In genomic region chr5:170628028-170628427, GRCh38 we compare ENCODE assay signal across 16 cellular contexts.
DNase-seq lines count a peak whose midpoint lies in the region; ATAC-seq and TF ChIP-seq lines count a peak whose summit lies in the region.
"Had no signal": no experiment of that assay in that cellular context is flagged by ENCODE, and none has a peak within 500 bp of the region (broad histone marks: within the 10 kb centered on the region; RNA-seq: fewer than 3 reads in every experiment).

No MANE protein-coding gene starts in this region.

- peaks cover 45% of the 10 kb centered on the region for H3K27me3 Mint-ChIP-seq in T-helper 17 cell

- no peak overlapping the region for H3K4ac ChIP-seq in mesendoderm (ENCODE audit: low read depth, low read length)

- no peak overlapping the region for H4K8ac ChIP-seq in mesendoderm (ENCODE audit: low read depth, low read length)

- H3K4me1 ChIP-seq in heart left ventricle (peaks cover 0 to 24% (median 7%) of the 10 kb centered on the region in 12 donors), mesendoderm (ENCODE audit: control insufficient read depth, low read depth, low read length) (no peaks in the 10 kb centered on the region)

- DNase-seq in cardiac septum (ENCODE audit: low spot score) = peak; percentile 49
- no peak for DNase-seq in heart left ventricle
- peak; percentile 44 for DNase-seq in mesendoderm
- DNase-seq in sciatic nerve (ENCODE audit: low spot score) = peak; percentile 12
- no peak for DNase-seq in T-helper 17 cell
- no peak for DNase-seq in NCI-H146 (lab: John Stamatoyannopoulos, UW)
- DNase-seq in COR-L47 (lab: John Stamatoyannopoulos, UW) = no peak
- DNase-seq: CD8-positive, alpha-beta T cell; DMS 273 treated with DMSO at 0.1 percent for 48 hours; DMS53; DND-41; EL; H9 had no signal

- no peak overlapping the region for H3K27ac ChIP-seq in heart left ventricle
- no peak overlapping the region for H3K27ac ChIP-seq in mesendoderm (ENCODE audit: low read depth, low read length)
- H3K27ac ChIP-seq: BLaER1 treated with 17β-estradiol and CSF1 and Interleukin-3, amounts not matched to agents 10 nM and 100 nM had no signal

- no peak overlapping the region for H3K23ac ChIP-seq in mesendoderm (ENCODE audit: low read length)

- intact Hi-C loops in cardiac septum (cut with DNase I) = no loop called here
- intact Hi-C loops in heart left ventricle (cut with DNase I) = loop anchor here in 1 of 10 donors (10.0 kb wide), 1 partner anchor 403 kb away; no protein-coding TSS in a partner anchor
- intact Hi-C loops in sciatic nerve (cut with DNase I) = no loop called here

- H3K4me2 ChIP-seq in mesendoderm (ENCODE audit: low read length) = no peak overlapping the region
- H3K4me2 ChIP-seq: BLaER1 treated with 17β-estradiol and CSF1 and Interleukin-3, amounts not matched to agents 10 nM and 100 nM had no signal

- H3K9ac ChIP-seq in mesendoderm (ENCODE audit: low read length) = no peak overlapping the region
- H3K9ac ChIP-seq: BLaER1 treated with 17β-estradiol and CSF1 and Interleukin-3, amounts not matched to agents 10 nM and 100 nM had no signal

- no peaks in the 10 kb centered on the region for H3K36me3 Mint-ChIP-seq in T-helper 17 cell (ENCODE audit: low read depth)
- H3K36me3 Mint-ChIP-seq: CD8-positive, alpha-beta T cell had no signal

- no peaks in the 10 kb centered on the region for H3K79me1 ChIP-seq in mesendoderm (ENCODE audit: low read length)

- no peak overlapping the region for H4K5ac ChIP-seq in mesendoderm (ENCODE audit: low read length)

- no peak overlapping the region for H2BK15ac ChIP-seq in mesendoderm (replicated peaks; ENCODE audit: low read depth)

- TF ChIP-seq CTCF in heart left ventricle (IDR thresholded peaks at IDR 0.05) = no peak

- no peak for ATAC-seq in heart left ventricle
- ATAC-seq in sciatic nerve = no peak
- ATAC-seq in T-helper 17 cell = no peak
- ATAC-seq: CD8-positive, alpha-beta T cell; GM12878 had no signal

- H3K4me3 ChIP-seq in heart left ventricle (no peak overlapping the region), mesendoderm (ENCODE audit: low read length) (no peak overlapping the region)
- H3K4me3 ChIP-seq: BLaER1 treated with 17β-estradiol and CSF1 and Interleukin-3, amounts not matched to agents 10 nM and 100 nM; GM12878 had no signal

- no peak overlapping the region for H3K18ac ChIP-seq in mesendoderm (ENCODE audit: low read length)

- no peak overlapping the region for H2AK5ac ChIP-seq in mesendoderm (ENCODE audit: low read length)

- no peaks in the 10 kb centered on the region for H3K79me2 ChIP-seq in mesendoderm (ENCODE audit: control insufficient read depth, insufficient read depth, low read length)

- no peak overlapping the region for H3K4me3 Mint-ChIP-seq in T-helper 17 cell
- H3K4me3 Mint-ChIP-seq: B cell; CD8-positive, alpha-beta T cell; H9 had no signal

- H3K9me3 ChIP-seq in heart left ventricle = no peaks in the 10 kb centered on the region
- H3K9me3 ChIP-seq in T-helper 17 cell (ENCODE audit: control insufficient read depth, low read length, poor library complexity, severe bottlenecking) = no peaks in the 10 kb centered on the region
- H3K9me3 ChIP-seq: BLaER1 treated with 17β-estradiol and CSF1 and Interleukin-3, amounts not matched to agents 10 nM and 100 nM had no signal

- no peak overlapping the region for H3K56ac ChIP-seq in mesendoderm (ENCODE audit: low read length)

- peaks cover 0 to 4% (median 0%) of the 10 kb centered on the region in 9 donors for H3K27me3 ChIP-seq in heart left ventricle
- H3K27me3 ChIP-seq in mesendoderm (ENCODE audit: insufficient read depth, low read length, poor library complexity) = no peaks in the 10 kb centered on the region
- H3K27me3 ChIP-seq: BLaER1 treated with 17β-estradiol and CSF1 and Interleukin-3, amounts not matched to agents 10 nM and 100 nM had no signal

- H3K36me3 ChIP-seq in heart left ventricle = no peaks in the 10 kb centered on the region
- H3K36me3 ChIP-seq in mesendoderm (ENCODE audit: control insufficient read depth, insufficient read depth, low read length) = no peaks in the 10 kb centered on the region
- H3K36me3 ChIP-seq: BLaER1 treated with 17β-estradiol and CSF1 and Interleukin-3, amounts not matched to agents 10 nM and 100 nM had no signal

- TF ChIP-seq POLR2A in heart left ventricle (IDR thresholded peaks at IDR 0.05) = no peak

- H3K27ac Mint-ChIP-seq in T-helper 17 cell = no peak overlapping the region
- H3K27ac Mint-ChIP-seq: B cell; CD8-positive, alpha-beta T cell; H9 had no signal

- WGBS in heart left ventricle, 4 donors = 92 to 94% (median 93%) methylated on average over 8 of the region's 8 CpGs
- WGBS in mesendoderm (ENCODE audit: extremely low coverage, insufficient coverage, low lambda C conversion rate) = no CpG with 5 or more reads among the region's 8 CpGs

- no peak overlapping the region for H2BK5ac ChIP-seq in mesendoderm (ENCODE audit: low read length)

- peaks cover 10% of the 10 kb centered on the region for H3K4me1 Mint-ChIP-seq in T-helper 17 cell

- no peak overlapping the region for H2BK120ac ChIP-seq in mesendoderm (ENCODE audit: low read depth, low read length)

Comparison
In these comparisons a context has a peak if more than half of its experiments do, and no peak if none do; other contexts are left out.
1. DNase-seq: peak in cardiac septum (single experiment), mesendoderm (single experiment) and sciatic nerve (single experiment); none in heart left ventricle (0 of 5), T-helper 17 cell (0 of 3), NCI-H146 (single experiment) and COR-L47 (single experiment).